Comparison of ENCODE assay signal across 8 cellular contexts in the genomic region with DNA sequence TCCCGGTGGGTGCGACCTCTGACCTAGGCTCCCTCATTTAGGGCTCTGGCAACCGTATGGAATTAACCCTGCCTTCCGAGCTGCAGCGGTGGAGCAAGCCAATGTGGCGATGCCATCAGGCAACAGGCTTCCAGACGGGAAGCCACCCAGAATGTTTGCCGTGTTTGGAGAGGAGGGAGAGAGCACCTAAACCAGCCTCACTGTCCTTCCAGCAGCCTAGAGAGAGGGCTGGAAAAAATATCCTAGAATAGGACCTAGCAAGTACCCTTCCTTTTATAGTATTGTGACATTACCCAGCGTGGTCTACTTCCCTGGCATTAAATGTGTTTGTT. TPM values are rescaled to one million over a fixed set of nuclear protein-coding genes. Genes with fewer than 3 reads are reported as not detected.
A peak's percentile ranks its signal among the peaks of the same experiment; 100 is the strongest.
DNase-seq lines count a peak whose midpoint lies in the region; ATAC-seq and TF ChIP-seq lines count a peak whose summit lies in the region.

No MANE protein-coding gene starts in this region.

- peak overlapping the region; percentile 80 for H2AFZ ChIP-seq in ACC112 (ENCODE audit: low read length, unreplicated experiment)

- ATAC-seq in GM21576 (IDR thresholded peaks at IDR 0.05; ENCODE audit: unreplicated experiment): no peak

- H3K9me3 Mint-ChIP-seq in MCF 10A (ENCODE audit: unreplicated experiment) (no peaks in the 10 kb centered on the region), mesothelial cell of epicardium (no peaks in the 10 kb centered on the region)

- POLR2A ChIA-PET in MCF 10A (lab: Yijun Ruan, JAX): interaction anchor here (0.7 to 2.0 kb wide), 13 partner anchors 12 to 209 kb away, joined by 3 to 13 read pairs (median 3); no protein-coding TSS in a partner anchor

- intact Hi-C loops in MCF 10A (cut with micrococcal nuclease) (loop anchor here (5.0 kb wide), 1 partner anchor 74 kb away; no protein-coding TSS in a partner anchor), posterior vena cava (cut with DNase I) (loop anchor here (5.0 kb wide), 1 partner anchor 94 kb away; no protein-coding TSS in a partner anchor)

- H3K9ac ChIP-seq in HUES6 (ENCODE audit: low read length): no peak overlapping the region

- H3K4me3 ChIP-seq in ACC112 (ENCODE audit: low read depth, low read length) (peak overlapping the region; percentile 88), HUES6 (ENCODE audit: low read depth, low read length) (peak overlapping the region; percentile 97)

- H3K36me3 Mint-ChIP-seq in MCF 10A (ENCODE audit: insufficient read depth, unreplicated experiment): no peaks in the 10 kb centered on the region
- H3K36me3 Mint-ChIP-seq in mesothelial cell of epicardium: no peaks in the 10 kb centered on the region

- H3K9me3 ChIP-seq in HUES6 (ENCODE audit: control insufficient read depth, insufficient read depth, low read depth, low read length): no peaks in the 10 kb centered on the region

- H3K4me1 ChIP-seq in ACC112 (ENCODE audit: control insufficient read depth, insufficient read depth, low read length, unreplicated experiment) (peaks cover 30% of the 10 kb centered on the region), HUES6 (ENCODE audit: control insufficient read depth, insufficient read depth, low read length) (peaks cover 28% of the 10 kb centered on the region)

- no peak overlapping the region for H3K27ac ChIP-seq in ACC112 (ENCODE audit: low read depth, low read length)
- no peak overlapping the region for H3K27ac ChIP-seq in HUES6 (ENCODE audit: low read depth, low read length)

- H3K4me1 Mint-ChIP-seq in MCF 10A (ENCODE audit: insufficient read depth, unreplicated experiment): peaks cover 14% of the 10 kb centered on the region
- peaks cover 28% of the 10 kb centered on the region for H3K4me1 Mint-ChIP-seq in mesothelial cell of epicardium

- no peaks in the 10 kb centered on the region for H3K36me3 ChIP-seq in ACC112 (ENCODE audit: insufficient read depth, low read length)
- no peaks in the 10 kb centered on the region for H3K36me3 ChIP-seq in HUES6 (ENCODE audit: control insufficient read depth, insufficient read depth, low read length)

- H3K27me3 ChIP-seq in ACC112 (ENCODE audit: insufficient read depth, low read length) (no peaks in the 10 kb centered on the region), HUES6 (ENCODE audit: control insufficient read depth, insufficient read depth, low read length) (peaks cover 9% of the 10 kb centered on the region)

- H3K27me3 Mint-ChIP-seq in MCF 10A (ENCODE audit: insufficient read depth, unreplicated experiment) (no peaks in the 10 kb centered on the region), mesothelial cell of epicardium (ENCODE audit: low read depth) (peaks cover 19% of the 10 kb centered on the region)

- TF ChIP-seq CTCF in MCF 10A (IDR thresholded peaks at IDR 0.05; ENCODE audit: unreplicated experiment) (no peak), mesothelial cell of epicardium (IDR thresholded peaks at IDR 0.05; ENCODE audit: unreplicated experiment) (no peak)

- no TSS peak for BruUV-seq in MCF 10A (replicated peaks; lab: Mats Ljungman, UMichigan)

- H3K4me3 Mint-ChIP-seq in MCF 10A (ENCODE audit: unreplicated experiment) (peak overlapping the region; percentile 76), mesothelial cell of epicardium (peak overlapping the region; percentile 74)

- H3K27ac Mint-ChIP-seq in MCF 10A (ENCODE audit: low read depth, unreplicated experiment): no peak overlapping the region
- peak overlapping the region; percentile 22 for H3K27ac Mint-ChIP-seq in mesothelial cell of epicardium

- CTCF ChIA-PET in MCF 10A (lab: Yijun Ruan, JAX): interaction anchor here (0.5 to 10.8 kb wide), 25 partner anchors 8 to 522 kb away, joined by 3 to 182 read pairs (median 3); no protein-coding TSS in a partner anchor

- H3K79me2 ChIP-seq in ACC112 (ENCODE audit: control insufficient read depth, insufficient read depth, low read length, unreplicated experiment): peaks cover 23% of the 10 kb centered on the region

- DNase-seq in MCF 10A (ENCODE audit: unreplicated experiment) (no peak), mesothelial cell of epicardium (ENCODE audit: low spot score in 2 of 2, unreplicated experiment in 2 of 2) (no peak), DMS 273 treated with DMSO at 0.1 percent for 48 hours (lab: John Stamatoyannopoulos, UW) (no peak), posterior vena cava (ENCODE audit: low spot score) (no peak), NCI-H2081 treated with DMSO at 0.1 percent for 48 hours (lab: John Stamatoyannopoulos, UW) (no peak)

RNA-seq across cellular contexts. Expression of a gene that starts 0.3 kb away (rescaled TPM):
- total RNA-seq in MCF 10A (2022): 1.7 and 2.0 TPM in 2 replicates
- 5.7 to 7.4 TPM (median 6.7 TPM) in 3 replicates for total RNA-seq in mesothelial cell of epicardium
- total RNA-seq in posterior vena cava: 10 to 100 TPM; 11.0 to 14.1 TPM
